Comparison of ENCODE assay signal across 20 cellular contexts in the genomic region with DNA sequence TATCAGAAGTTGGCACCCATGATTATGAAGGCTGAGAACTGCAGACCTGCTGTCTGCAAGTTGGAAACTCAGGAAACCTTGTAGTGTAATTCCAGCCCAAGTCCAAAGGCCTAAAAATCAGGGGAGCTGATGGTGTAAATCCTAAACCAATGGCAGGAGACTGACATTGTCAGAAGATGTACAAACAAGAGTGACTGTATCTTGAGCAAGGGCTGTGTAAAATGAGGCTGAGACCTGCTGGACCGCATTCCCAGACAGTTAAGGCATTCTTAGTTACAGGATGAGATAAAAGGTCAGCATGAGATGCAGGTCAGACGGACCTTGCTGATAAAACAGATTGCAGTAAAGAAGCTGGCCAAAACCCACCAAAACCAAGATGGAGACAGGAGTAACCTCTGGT.
"Had no signal": no experiment of that assay in that cellular context is flagged by ENCODE, and none has a peak within 500 bp of the region (broad histone marks: within the 10 kb centered on the region; RNA-seq: fewer than 3 reads in every experiment).

No MANE protein-coding gene starts in this region.

- H3K9me3 ChIP-seq: lower lobe of right lung, sigmoid colon, thoracic aorta, upper lobe of left lung had no signal

- DNase-seq: activated CD4-positive, alpha-beta T cell treated with anti-CD3 and anti-CD28 coated beads, Interleukin-2, amount 50 U/mL, for 4 hours; activated gamma-delta T cell; activated naive CD4-positive, alpha-beta T cell treated with anti-CD3 and anti-CD28 coated beads, Interleukin-2, amount 50 U/mL, for 16 hours; activated naive CD8-positive, alpha-beta T cell treated with anti-CD3 and anti-CD28 coated beads, Interleukin-2, amount 50 U/mL, for 24 hours; anterior cingulate cortex; central memory CD4-positive, alpha-beta T cell; effector memory CD4-positive, alpha-beta T cell; heart right ventricle; lower lobe of right lung; naive thymus-derived CD8-positive, alpha-beta T cell; sigmoid colon; stimulated activated CD4-positive, alpha-beta T cell treated with anti-CD3 and anti-CD28 coated beads, Interleukin-2, amount 100 ng/mL, for 48 hours; stimulated activated CD8-positive, alpha-beta memory T cell treated with anti-CD3 and anti-CD28 coated beads, Interleukin-4, amount 100 ng/mL, for 48 hours; stimulated activated naive B cell treated with anti-CD40 and anti-IgM and Interleukin-4, amounts not matched to agents 10 μg/mL and 1 μg/mL and 100 μg/mL, for 72 hours; T-helper 9 cell; upper lobe of left lung had no signal

- H3K27me3 ChIP-seq: heart right ventricle, neural progenitor cell, sigmoid colon, upper lobe of left lung had no signal

- H3K4me3 Mint-ChIP-seq: activated naive CD8-positive, alpha-beta T cell treated with anti-CD3 and anti-CD28 coated beads, Interleukin-2, amount 50 U/mL, for 24 hours; brain; naive thymus-derived CD8-positive, alpha-beta T cell; neural progenitor cell; stimulated activated naive B cell treated with anti-CD40 and anti-IgM and Interleukin-4, amounts not matched to agents 10 μg/mL and 1 μg/mL and 100 μg/mL, for 72 hours had no signal

- H3K27ac Mint-ChIP-seq: activated naive CD8-positive, alpha-beta T cell treated with anti-CD3 and anti-CD28 coated beads, Interleukin-2, amount 50 U/mL, for 24 hours; brain; naive thymus-derived CD8-positive, alpha-beta T cell; neural progenitor cell; stimulated activated naive B cell treated with anti-CD40 and anti-IgM and Interleukin-4, amounts not matched to agents 10 μg/mL and 1 μg/mL and 100 μg/mL, for 72 hours had no signal

- H3K36me3 ChIP-seq: heart right ventricle, lower lobe of right lung, neural progenitor cell, sigmoid colon, thoracic aorta, upper lobe of left lung had no signal

- H3K4me1 Mint-ChIP-seq: naive thymus-derived CD8-positive, alpha-beta T cell had no signal

- H3K4me3 ChIP-seq: heart right ventricle, lower lobe of right lung, neural progenitor cell, sigmoid colon, thoracic aorta, upper lobe of left lung had no signal

- ATAC-seq: activated naive CD8-positive, alpha-beta T cell treated with anti-CD3 and anti-CD28 coated beads, Interleukin-2, amount 50 U/mL, for 24 hours; heart right ventricle; left lobe of liver; lower lobe of right lung; naive thymus-derived CD8-positive, alpha-beta T cell; stimulated activated naive B cell treated with anti-CD40 and anti-IgM and Interleukin-4, amounts not matched to agents 10 μg/mL and 1 μg/mL and 100 μg/mL, for 72 hours had no signal

- H3K4me1 ChIP-seq: heart right ventricle, lower lobe of right lung, neural progenitor cell, sigmoid colon, upper lobe of left lung had no signal

- H3K36me3 Mint-ChIP-seq: brain had no signal
